8 cellular contexts compared by ENCODE assay signal in the genomic region with DNA sequence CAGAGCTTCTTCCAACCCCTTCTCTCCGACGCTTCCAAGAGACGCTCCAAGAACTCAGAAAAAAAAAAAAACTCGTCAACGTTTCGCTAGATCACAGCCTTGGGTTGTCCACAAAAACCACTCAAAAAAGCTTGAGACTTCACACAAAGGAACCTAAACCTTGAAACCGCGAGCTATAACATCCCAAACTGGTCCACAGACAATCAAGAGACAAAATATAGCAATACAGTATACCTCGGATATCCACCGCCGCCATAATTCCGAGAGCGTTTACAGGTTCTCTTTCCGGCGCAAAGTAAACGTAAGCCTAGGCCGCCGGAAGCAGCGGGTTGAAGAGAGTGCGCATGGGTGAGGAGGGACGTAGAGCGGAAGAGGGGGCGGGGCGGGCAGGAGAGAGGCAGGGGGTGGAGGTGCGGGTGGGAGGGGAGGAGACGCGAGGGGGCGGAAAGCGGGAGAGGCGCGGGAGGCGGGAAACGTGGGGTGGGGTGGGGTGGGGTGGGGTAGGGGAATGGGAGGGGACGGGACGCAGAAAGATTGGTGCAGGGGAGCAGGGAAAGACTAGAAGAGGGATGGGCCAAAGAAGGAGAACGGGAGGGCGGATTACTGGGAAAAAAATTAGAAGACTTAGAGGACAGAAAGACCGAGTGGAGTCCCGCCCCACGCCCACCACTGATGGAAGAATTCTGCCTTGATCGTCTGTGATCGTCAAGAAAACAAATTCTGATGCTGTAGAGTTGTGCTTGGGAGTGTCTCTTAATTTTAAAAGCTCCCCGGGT. TPM values are rescaled to one million over a fixed set of nuclear protein-coding genes. Genes with fewer than 3 reads are reported as not detected.
A peak's percentile ranks its signal among the peaks of the same experiment; 100 is the strongest.
DNase-seq lines count a peak whose midpoint lies in the region; ATAC-seq, FAIRE-seq and TF ChIP-seq lines count a peak whose summit lies in the region.

A gene with protein sequence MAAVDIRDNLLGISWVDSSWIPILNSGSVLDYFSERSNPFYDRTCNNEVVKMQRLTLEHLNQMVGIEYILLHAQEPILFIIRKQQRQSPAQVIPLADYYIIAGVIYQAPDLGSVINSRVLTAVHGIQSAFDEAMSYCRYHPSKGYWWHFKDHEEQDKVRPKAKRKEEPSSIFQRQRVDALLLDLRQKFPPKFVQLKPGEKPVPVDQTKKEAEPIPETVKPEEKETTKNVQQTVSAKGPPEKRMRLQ (minus strand): TSS at position 274 of the 776 bp plus-strand sequence. CDS start 18 bp downstream, at position 256.

- H3K36me3 Mint-ChIP-seq in T-helper 1 cell treated with Interleukin-12 subunit alpha and Interleukin-12 subunit beta and Interleukin-4 antibody, amounts not matched to agents 30 μg/mL and 1 μg/mL, for 36 hours (ENCODE audit: low read depth), result peaks cover 4% of the 10 kb centered on the region
- no peaks in the 10 kb centered on the region for H3K36me3 Mint-ChIP-seq in type B pancreatic cell

- no peaks in the 10 kb centered on the region for H3K9me3 ChIP-seq in left ventricle myocardium inferior (replicated peaks)

- peaks cover 12% of the 10 kb centered on the region for H3K36me3 ChIP-seq in left ventricle myocardium inferior

- DNase-seq in GM12891 (ENCODE audit: insufficient read length, low spot score) (peak; percentile 79), NCI-H187 (lab: John Stamatoyannopoulos, UW) (peak; percentile 86 to 98), amniotic epithelial cell (ENCODE audit: low read depth) (peak; percentile 87), left ventricle myocardium inferior (peak; percentile 95), posterior vena cava (ENCODE audit: low spot score) (peak; percentile 97), type B pancreatic cell (ENCODE audit: extremely low spot score, unreplicated experiment) (peak; percentile 87)

- TF ChIP-seq CTCF in left ventricle myocardium inferior (IDR thresholded peaks at IDR 0.05; ENCODE audit: borderline replicate concordance) (no peak), type B pancreatic cell (conservative IDR thresholded peaks at IDR 0.05) (no peak)

- H3K27ac Mint-ChIP-seq in T-helper 1 cell treated with Interleukin-12 subunit alpha and Interleukin-12 subunit beta and Interleukin-4 antibody, amounts not matched to agents 30 μg/mL and 1 μg/mL, for 36 hours, result peak within 1 kb of the TSS; percentile 98
- H3K27ac Mint-ChIP-seq in type B pancreatic cell, result peak within 1 kb of the TSS; percentile 97

- ATAC-seq in HG02852 (IDR thresholded peaks at IDR 0.05; ENCODE audit: unreplicated experiment), result peak; percentile 87

- H3K27ac ChIP-seq in left ventricle myocardium inferior (replicated peaks), result peak within 1 kb of the TSS; percentile 71

- H3K4me1 ChIP-seq in left ventricle myocardium inferior, result peaks cover 40% of the 10 kb centered on the region

- FAIRE-seq in GM12891 (lab: Jason Lieb, UNC), result peak; percentile 97

- peak within 1 kb of the TSS; percentile 99 for H3K4me3 Mint-ChIP-seq in T-helper 1 cell treated with Interleukin-12 subunit alpha and Interleukin-12 subunit beta and Interleukin-4 antibody, amounts not matched to agents 30 μg/mL and 1 μg/mL, for 36 hours
- peak within 1 kb of the TSS; percentile 99 for H3K4me3 Mint-ChIP-seq in type B pancreatic cell

- peaks cover 4% of the 10 kb centered on the region for H3K27me3 Mint-ChIP-seq in T-helper 1 cell treated with Interleukin-12 subunit alpha and Interleukin-12 subunit beta and Interleukin-4 antibody, amounts not matched to agents 30 μg/mL and 1 μg/mL, for 36 hours (ENCODE audit: low read depth)
- H3K27me3 Mint-ChIP-seq in type B pancreatic cell, result peaks cover 3% of the 10 kb centered on the region

- H3K9me3 Mint-ChIP-seq in T-helper 1 cell treated with Interleukin-12 subunit alpha and Interleukin-12 subunit beta and Interleukin-4 antibody, amounts not matched to agents 30 μg/mL and 1 μg/mL, for 36 hours, result no peaks in the 10 kb centered on the region
- no peaks in the 10 kb centered on the region for H3K9me3 Mint-ChIP-seq in type B pancreatic cell

- H3K4me3 ChIP-seq in left ventricle myocardium inferior, result peak within 1 kb of the TSS; percentile 76

- peak; percentile 75 for TF ChIP-seq POLR2A in GM12891 (IDR thresholded peaks at IDR 0.05; ENCODE audit: low read depth, low read length)

- peaks cover 4% of the 10 kb centered on the region for H3K27me3 ChIP-seq in left ventricle myocardium inferior (ENCODE audit: low read depth)

- H3K4me1 Mint-ChIP-seq in T-helper 1 cell treated with Interleukin-12 subunit alpha and Interleukin-12 subunit beta and Interleukin-4 antibody, amounts not matched to agents 30 μg/mL and 1 μg/mL, for 36 hours (ENCODE audit: low read depth), result peaks cover 22% of the 10 kb centered on the region
- peaks cover 9% of the 10 kb centered on the region for H3K4me1 Mint-ChIP-seq in type B pancreatic cell (ENCODE audit: unreplicated experiment)

- intact Hi-C loops in left ventricle myocardium inferior (cut with micrococcal nuclease), result no loop called here
- intact Hi-C loops in posterior vena cava (cut with DNase I), result no loop called here

TF ChIP-seq in GM12891, 5 proteins besides CTCF, POLR2A, EP300 and RAD21:
- TF ChIP-seq TAF1 (IDR thresholded peaks at IDR 0.05; ENCODE audit: low read depth, low read length) (peak; percentile 84), PAX5 (IDR thresholded peaks at IDR 0.05; ENCODE audit: insufficient read depth, low read length, severe bottlenecking) (no peak), POU2F2 (IDR thresholded peaks at IDR 0.05; ENCODE audit: low read depth, low read length) (no peak), SPI1 (IDR thresholded peaks at IDR 0.05; ENCODE audit: low read depth, low read length) (no peak), POLR2AphosphoS5 (IDR thresholded peaks at IDR 0.05; ENCODE audit: low read depth, low read length) (peak; percentile 71; the same call in 1 of the 2 replicates)

RNA-seq across cellular contexts. Expression of the gene that starts here (rescaled TPM):
- 34.5 TPM for polyA plus RNA-seq in GM12891 (2012; ENCODE audit: low read depth, missing spikeins)
- total RNA-seq in left ventricle myocardium inferior, result 19.4 TPM
- total RNA-seq in posterior vena cava, result 10 to 100 TPM; 22.1 to 27.3 TPM
- 43.4 and 46.5 TPM in 2 replicates for total RNA-seq in type B pancreatic cell (ENCODE audit: low replicate concordance)

Comparison
In these comparisons a context has a peak if more than half of its experiments do, and no peak if none do; other contexts are left out.
1. Peak in every context shown above with its lines: DNase-seq, ATAC-seq, H3K4me3 ChIP-seq and H3K27ac ChIP-seq.